Comparison of ENCODE assay signal across 1 cellular context in genomic region chr10:110392860-110393732, GRCh38.
TF ChIP-seq lines count a peak whose summit lies in the region.

No MANE protein-coding gene starts in this region.

TF ChIP-seq in IMR-90, 13 proteins besides CTCF, POLR2A, EP300 and RAD21 (continued from another document):
- no peak for TF ChIP-seq ELK1 (IDR thresholded peaks at IDR 0.05; ENCODE audit: borderline replicate concordance, low read depth, low read length)
